Comparison of ENCODE assay signal across 8 cellular contexts in the genomic region with DNA sequence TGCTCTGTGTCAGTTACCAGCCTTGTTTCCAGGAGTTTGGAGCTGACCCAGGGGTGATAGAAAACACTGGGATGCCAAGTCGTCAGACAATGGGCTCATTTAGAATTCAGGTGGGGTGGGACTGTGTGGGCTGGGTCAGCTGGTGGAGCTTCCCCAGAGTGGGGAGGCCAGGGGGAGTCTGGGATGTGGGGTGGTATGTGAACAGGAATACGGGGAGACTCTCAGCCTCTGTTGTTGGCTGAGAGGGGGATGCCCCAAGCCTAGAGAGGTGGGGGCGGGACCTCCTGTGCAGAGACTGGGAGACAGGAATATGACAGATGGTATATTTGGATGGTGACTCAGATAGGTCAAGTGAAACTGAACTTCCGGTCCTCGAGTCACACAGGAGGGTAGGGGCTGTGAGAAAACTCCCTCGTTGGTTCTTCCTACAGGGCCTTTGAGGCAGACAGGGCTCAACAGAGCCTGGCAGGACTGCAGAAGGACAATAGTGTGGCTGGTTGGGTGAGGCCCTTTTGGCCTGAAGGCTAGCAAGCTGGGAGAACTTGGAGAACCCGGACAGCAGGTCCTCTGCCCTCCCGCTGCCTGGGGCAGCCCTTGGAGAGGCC. TPM values are rescaled to one million over a fixed set of nuclear protein-coding genes. Genes with fewer than 3 reads are reported as not detected.
DNase-seq lines count a peak whose midpoint lies in the region; ATAC-seq and TF ChIP-seq lines count a peak whose summit lies in the region.

No MANE protein-coding gene starts in this region.

- no peak for TF ChIP-seq CTCF in left ventricle myocardium inferior (IDR thresholded peaks at IDR 0.05; ENCODE audit: borderline replicate concordance)

- ATAC-seq in GM21423 (IDR thresholded peaks at IDR 0.05; ENCODE audit: unreplicated experiment) = peak; percentile 57
- ATAC-seq in HG03565 (IDR thresholded peaks at IDR 0.05; ENCODE audit: unreplicated experiment) = peak; percentile 43
- ATAC-seq in HG02970 (IDR thresholded peaks at IDR 0.05; ENCODE audit: low FRiP score, unreplicated experiment) = no peak

- H3K4me1 Mint-ChIP-seq in activated naive CD4-positive, alpha-beta T cell treated with anti-CD3 and anti-CD28 coated beads for 36 hours (ENCODE audit: low read depth) = peaks cover 57% of the 10 kb centered on the region

- peaks cover 54% of the 10 kb centered on the region for H3K27me3 ChIP-seq in left ventricle myocardium inferior (ENCODE audit: low read depth)

- CTCF ChIA-PET in activated naive CD4-positive, alpha-beta T cell treated with anti-CD3 and anti-CD28 coated beads for 36 hours (lab: Charles Lee) = interaction anchor here (0.9 kb wide), 1 partner anchor 44 kb away, joined by 3 read pairs; no protein-coding TSS in a partner anchor

- peak overlapping the region; percentile 78 for H3K27ac Mint-ChIP-seq in activated naive CD4-positive, alpha-beta T cell treated with anti-CD3 and anti-CD28 coated beads for 36 hours

- peaks cover 5% of the 10 kb centered on the region for H3K27me3 Mint-ChIP-seq in activated naive CD4-positive, alpha-beta T cell treated with anti-CD3 and anti-CD28 coated beads for 36 hours (ENCODE audit: low read depth)

- DNase-seq in ELR (ENCODE audit: low read depth) (peak; percentile 74), middle frontal gyrus (ENCODE audit: extremely low spot score, low spot score) (peak; percentile 37), left ventricle myocardium inferior (no peak), cardiac septum (ENCODE audit: low spot score) (no peak)
- peak; percentile 84 for DNase-seq in activated naive CD4-positive, alpha-beta T cell treated with anti-CD3 and anti-CD28 coated beads for 36 hours

- no peak overlapping the region for H3K4me3 ChIP-seq in left ventricle myocardium inferior

- no peaks in the 10 kb centered on the region for H3K36me3 Mint-ChIP-seq in activated naive CD4-positive, alpha-beta T cell treated with anti-CD3 and anti-CD28 coated beads for 36 hours (ENCODE audit: low read depth)

- peak overlapping the region; percentile 17 for H3K4me3 Mint-ChIP-seq in activated naive CD4-positive, alpha-beta T cell treated with anti-CD3 and anti-CD28 coated beads for 36 hours

- intact Hi-C loops in activated naive CD4-positive, alpha-beta T cell treated with anti-CD3 and anti-CD28 coated beads for 36 hours (cut with micrococcal nuclease) = no loop called here
- intact Hi-C loops in left ventricle myocardium inferior (cut with micrococcal nuclease) (no loop called here), cardiac septum (cut with DNase I) (no loop called here)

- no peaks in the 10 kb centered on the region for H3K4me1 ChIP-seq in left ventricle myocardium inferior

- no peaks in the 10 kb centered on the region for H3K36me3 ChIP-seq in left ventricle myocardium inferior

- no peaks in the 10 kb centered on the region for H3K9me3 Mint-ChIP-seq in activated naive CD4-positive, alpha-beta T cell treated with anti-CD3 and anti-CD28 coated beads for 36 hours

- no peaks in the 10 kb centered on the region for H3K9me3 ChIP-seq in left ventricle myocardium inferior (replicated peaks)

- no peak overlapping the region for H3K27ac ChIP-seq in left ventricle myocardium inferior (replicated peaks)

RNA-seq across cellular contexts. Expression of a gene that starts 23.7 kb away (rescaled TPM):
- total RNA-seq in activated naive CD4-positive, alpha-beta T cell treated with anti-CD3 and anti-CD28 coated beads for 36 hours = 1 to 10 TPM; 1.7 to 2.7 TPM
- total RNA-seq in left ventricle myocardium inferior = 0.11 TPM
- total RNA-seq in cardiac septum = 0.13 TPM

Comparison
In these comparisons a context has a peak if more than half of its experiments do, and no peak if none do; other contexts are left out.
1. DNase-seq: peak in ELR (single experiment), activated naive CD4-positive, alpha-beta T cell treated with anti-CD3 and anti-CD28 coated beads for 36 hours (single experiment) and middle frontal gyrus (single experiment); none in left ventricle myocardium inferior (single experiment) and cardiac septum (single experiment).